8 cellular contexts compared by ENCODE assay signal in genomic region chr1:53959664-53960250, GRCh38. TPM values are rescaled to one million over a fixed set of nuclear protein-coding genes. Genes with fewer than 3 reads are reported as not detected.
A peak's percentile ranks its signal among the peaks of the same experiment; 100 is the strongest.
DNase-seq lines count a peak whose midpoint lies in the region; ATAC-seq and TF ChIP-seq lines count a peak whose summit lies in the region.

No MANE protein-coding gene starts in this region.

- DNase-seq in AG08395 (ENCODE audit: low spot score) (peak; percentile 47), GM13976 (ENCODE audit: low spot score) (peak; percentile 57), SKM-1 (lab: John Stamatoyannopoulos, UW; ENCODE audit: unreplicated experiment) (peak; percentile 20), glutamatergic neuron (no peak), upper lobe of right lung (no peak), D341Med (ENCODE audit: low spot score) (no peak)

- TF ChIP-seq CTCF in GM13976 (IDR thresholded peaks at IDR 0.05; ENCODE audit: borderline replicate concordance, control extremely low read depth, extremely low read depth, insufficient read depth, missing control alignments) (peak; percentile 27), glutamatergic neuron (IDR thresholded peaks at IDR 0.05; ENCODE audit: partially characterized antibody, unreplicated experiment) (peak; percentile 71), upper lobe of right lung (IDR thresholded peaks at IDR 0.05) (peak; percentile 51)

- no peaks in the 10 kb centered on the region for H3K27me3 ChIP-seq in upper lobe of right lung

- in situ Hi-C loops in GM13976 (cut with MboI; ENCODE audit: low sequenced_read_pairs, unreplicated experiment) = loop anchor here (5.0 kb wide), 1 partner anchor 92 kb away; no protein-coding TSS in a partner anchor

- peaks cover 56% of the 10 kb centered on the region for H3K36me3 ChIP-seq in upper lobe of right lung

- H3K4me1 ChIP-seq in upper lobe of right lung = peaks cover 15% of the 10 kb centered on the region

- no peak overlapping the region for H3K27ac ChIP-seq in upper lobe of right lung

- peaks cover 2% of the 10 kb centered on the region for H3K27me3 Mint-ChIP-seq in glutamatergic neuron (ENCODE audit: unreplicated experiment)

- H3K4me1 Mint-ChIP-seq in glutamatergic neuron (ENCODE audit: low read depth, unreplicated experiment) = peaks cover 11% of the 10 kb centered on the region

- intact Hi-C loops in upper lobe of right lung (cut with DNase I) = loop anchor here (10.0 kb wide), 1 partner anchor 95 kb away; no protein-coding TSS in a partner anchor

- no peak overlapping the region for H3K4me3 ChIP-seq in upper lobe of right lung

- no peak overlapping the region for H3K27ac Mint-ChIP-seq in glutamatergic neuron (ENCODE audit: unreplicated experiment)

- H3K36me3 Mint-ChIP-seq in glutamatergic neuron (ENCODE audit: unreplicated experiment) = peaks cover 4% of the 10 kb centered on the region

- peak; percentile 49 for ATAC-seq in upper lobe of right lung
- ATAC-seq in GM19035 (IDR thresholded peaks at IDR 0.05; ENCODE audit: unreplicated experiment) = no peak
- ATAC-seq in HG03460 (IDR thresholded peaks at IDR 0.05; ENCODE audit: unreplicated experiment) = no peak

- no peak overlapping the region for H3K4me3 Mint-ChIP-seq in glutamatergic neuron (ENCODE audit: unreplicated experiment)

- no peaks in the 10 kb centered on the region for H3K9me3 Mint-ChIP-seq in glutamatergic neuron (ENCODE audit: unreplicated experiment)

- no peaks in the 10 kb centered on the region for H3K9me3 ChIP-seq in upper lobe of right lung

RNA-seq across cellular contexts. Expression of gene LRRC42, which starts 13.6 kb away (rescaled TPM):
- 37.5 TPM for total RNA-seq in glutamatergic neuron (ENCODE audit: unreplicated experiment)
- 18.1 TPM for total RNA-seq in upper lobe of right lung

RNA-seq across cellular contexts. Expression of gene IFT25, which starts 14.3 kb away (rescaled TPM):
- total RNA-seq in glutamatergic neuron (ENCODE audit: unreplicated experiment) = 11.3 TPM
- total RNA-seq in upper lobe of right lung = 16.8 TPM

RNA-seq across cellular contexts. Expression of gene LDLRAD1, which starts 58.2 kb away (rescaled TPM):
- total RNA-seq in glutamatergic neuron (ENCODE audit: unreplicated experiment) (not detected), upper lobe of right lung (0.41 TPM)

Comparison
In these comparisons a context has a peak if more than half of its experiments do, and no peak if none do; other contexts are left out.
1. DNase-seq: peak in AG08395 (single experiment), GM13976 (single experiment) and SKM-1 (single experiment); none in glutamatergic neuron (single experiment), upper lobe of right lung (single experiment) and D341Med (single experiment).
2. Peak in every context shown above with its lines, with median percentiles within 50 percentile points of each other: CTCF ChIP-seq.